Comparison of ENCODE assay signal across 16 cellular contexts in genomic region chr22:17951315-17951714, GRCh38.
DNase-seq lines count a peak whose midpoint lies in the region; TF ChIP-seq lines count a peak whose summit lies in the region.
"Had no signal": no experiment of that assay in that cellular context is flagged by ENCODE, and none has a peak within 500 bp of the region (broad histone marks: within the 10 kb centered on the region; RNA-seq: fewer than 3 reads in every experiment).

No MANE protein-coding gene starts in this region.

- peak; percentile 12 to 55 for TF ChIP-seq RAD21 in liver (IDR thresholded peaks at IDR 0.05)

- H3K9ac ChIP-seq in GM23248 (peak overlapping the region; percentile 47; the same call in 1 of the 2 replicates), endodermal cell (ENCODE audit: extremely low read depth, low read length, poor library complexity, severe bottlenecking) (no peak overlapping the region), liver (ENCODE audit: low read depth in 1 of 2, low read length in 2 of 2) (no peak overlapping the region), skeletal muscle tissue (ENCODE audit: low read depth in 1 of 3, low read length in 3 of 3) (peak overlapping the region in 2 of 3 donors; percentile 2 to 51)

- H3K27ac Mint-ChIP-seq in endodermal cell = peak overlapping the region; percentile 18
- H3K27ac Mint-ChIP-seq: activated CD8-positive, alpha-beta T cell treated with anti-CD3 and anti-CD28 coated beads, Interleukin-2, amount 10 ng/mL, durations not matched to agents 7 days and 5 days; CD8-positive, alpha-beta memory T cell; GM23338 had no signal

- peaks cover 25% of the 10 kb centered on the region for H3K4me1 ChIP-seq in GM23248 (ENCODE audit: insufficient read depth)
- H3K4me1 ChIP-seq in endodermal cell (ENCODE audit: control insufficient read depth, insufficient read depth, low read length) = peaks cover 2% of the 10 kb centered on the region
- H3K4me1 ChIP-seq in liver (ENCODE audit: control insufficient read depth in 4 of 4, insufficient read depth in 4 of 4, low read length in 3 of 4) = peaks cover 18 to 46% (median 29%) of the 10 kb centered on the region in 4 donors
- peaks cover 35 to 68% (median 50%) of the 10 kb centered on the region in 3 donors for H3K4me1 ChIP-seq in skeletal muscle tissue (ENCODE audit: control insufficient read depth in 3 of 3, insufficient read depth in 3 of 3, low read length in 3 of 3)

- H3K36me3 ChIP-seq in GM23248 (ENCODE audit: low read depth) (no peaks in the 10 kb centered on the region), endodermal cell (ENCODE audit: control insufficient read depth, insufficient read depth, low read length) (no peaks in the 10 kb centered on the region), liver (ENCODE audit: control insufficient read depth in 4 of 4, insufficient read depth in 3 of 4, low read depth in 1 of 4, low read length in 3 of 4) (no peaks in the 10 kb centered on the region), skeletal muscle tissue (ENCODE audit: control insufficient read depth in 3 of 3, insufficient read depth in 3 of 3, low read length in 3 of 3) (no peaks in the 10 kb centered on the region), H7 (replicated peaks; ENCODE audit: control insufficient read depth, insufficient read depth, low read length) (no peaks in the 10 kb centered on the region)

- no peak overlapping the region for H2AFZ ChIP-seq in GM23248
- H2AFZ ChIP-seq: GM23338 had no signal

- H3K4me3 ChIP-seq in GM23248 (no peak overlapping the region), endodermal cell (ENCODE audit: low read length) (no peak overlapping the region), liver (ENCODE audit: low read depth in 1 of 3, low read length in 3 of 3) (no peak overlapping the region), skeletal muscle tissue (ENCODE audit: low read length in 3 of 3) (peak overlapping the region in 2 of 3 donors; percentile 29 to 38), H7 (ENCODE audit: insufficient read depth, low read depth, low read length) (no peak overlapping the region)
- H3K4me3 ChIP-seq: GM23338 had no signal

- peaks cover 99% of the 10 kb centered on the region for H3K79me2 ChIP-seq in GM23248 (ENCODE audit: insufficient read depth)

- H3K9me3 ChIP-seq in GM23248 (ENCODE audit: low read depth) (no peaks in the 10 kb centered on the region), endodermal cell (ENCODE audit: control insufficient read depth, low read length) (no peaks in the 10 kb centered on the region), liver (ENCODE audit: control insufficient read depth in 4 of 4, low read length in 3 of 4) (no peaks in the 10 kb centered on the region), skeletal muscle tissue (ENCODE audit: control insufficient read depth in 3 of 3, low read length in 3 of 3) (no peaks in the 10 kb centered on the region)

- peaks cover 2% of the 10 kb centered on the region for H3K36me3 Mint-ChIP-seq in endodermal cell (ENCODE audit: low read depth)

- 61 to 68% methylated on average over 5 of the region's 5 CpGs for WGBS in GM23248 (ENCODE audit: low coverage in 1 of 2, low lambda C conversion rate in 2 of 2, missing lambda C conversion rate in 2 of 2), 2 experiments
- WGBS in endodermal cell (ENCODE audit: insufficient coverage in 1 of 2, insufficient read length in 1 of 2), 2 experiments = 94 to 98% methylated on average over 5 of the region's 5 CpGs
- 42% methylated on average over 5 of the region's 5 CpGs for WGBS in liver

- no peaks in the 10 kb centered on the region for H3K9me2 ChIP-seq in GM23248 (ENCODE audit: insufficient read depth)

- in situ Hi-C loops in GM23248 (cut with MboI) = no loop called here

- DNase-seq in GM23248 (no peak), endodermal cell (no peak), H7 (no peak), iPS-NIHi7 (ENCODE audit: extremely low spot score) (no peak), AG08395 (ENCODE audit: low spot score) (no peak), NCI-H128 (lab: John Stamatoyannopoulos, UW; ENCODE audit: unreplicated experiment) (no peak)
- DNase-seq: activated CD8-positive, alpha-beta T cell treated with anti-CD3 and anti-CD28 coated beads, Interleukin-2, amount 10 ng/mL, durations not matched to agents 7 days and 5 days; CD8-positive, alpha-beta memory T cell; NCI-H1694; retina; stimulated activated CD4-positive, alpha-beta T cell treated with anti-CD3 and anti-CD28 coated beads, Interleukin-2, amount 100 ng/mL, for 48 hours; stimulated activated CD8-positive, alpha-beta memory T cell treated with anti-CD3 and anti-CD28 coated beads, Interleukin-4, amount 100 ng/mL, for 48 hours; trophoblast cell had no signal

- H3K27me3 ChIP-seq in GM23248 (replicated peaks; ENCODE audit: insufficient read depth) = no peaks in the 10 kb centered on the region
- no peaks in the 10 kb centered on the region for H3K27me3 ChIP-seq in endodermal cell (ENCODE audit: control insufficient read depth, insufficient read depth, low read length, poor library complexity, severe bottlenecking)
- H3K27me3 ChIP-seq in liver (ENCODE audit: control insufficient read depth in 4 of 4, insufficient read depth in 4 of 4, low read length in 3 of 4) = no peaks in the 10 kb centered on the region
- no peaks in the 10 kb centered on the region for H3K27me3 ChIP-seq in skeletal muscle tissue (ENCODE audit: control insufficient read depth in 3 of 3, insufficient read depth in 3 of 3, low read length in 3 of 3)
- H3K27me3 ChIP-seq in H7 (ENCODE audit: control insufficient read depth, insufficient read depth, low read length) = no peaks in the 10 kb centered on the region

- H3K4me1 Mint-ChIP-seq in endodermal cell = peaks cover 19% of the 10 kb centered on the region

- H3K27ac ChIP-seq in GM23248 (peak overlapping the region; percentile 71), endodermal cell (ENCODE audit: low read depth, low read length) (no peak overlapping the region), liver (ENCODE audit: low read depth in 1 of 2, low read length in 2 of 2) (no peak overlapping the region), skeletal muscle tissue (ENCODE audit: low read depth, low read length) (peak overlapping the region; percentile 65)

- H3K9me3 Mint-ChIP-seq in endodermal cell = no peaks in the 10 kb centered on the region
- H3K9me3 Mint-ChIP-seq: GM23338 had no signal

- H3K27me3 Mint-ChIP-seq in endodermal cell (ENCODE audit: insufficient read depth) = no peaks in the 10 kb centered on the region
- H3K27me3 Mint-ChIP-seq: CD8-positive, alpha-beta memory T cell had no signal

- H3K4me3 Mint-ChIP-seq in endodermal cell = no peak overlapping the region
- H3K4me3 Mint-ChIP-seq: activated CD8-positive, alpha-beta T cell treated with anti-CD3 and anti-CD28 coated beads, Interleukin-2, amount 10 ng/mL, durations not matched to agents 7 days and 5 days; CD8-positive, alpha-beta memory T cell; GM23338 had no signal

- H3K4me2 ChIP-seq in GM23248 (ENCODE audit: unreplicated experiment) = no peak overlapping the region
- H3K4me2 ChIP-seq: GM23338 had no signal

- peaks cover 21% of the 10 kb centered on the region for H3F3A ChIP-seq in GM23248 (ENCODE audit: insufficient read depth)

- no peak for TF ChIP-seq CTCF in endodermal cell (conservative IDR thresholded peaks at IDR 0.05)
- no peak for TF ChIP-seq CTCF in liver (IDR thresholded peaks at IDR 0.05; ENCODE audit: low read depth, low read length, missing input control)

- H4K20me1 ChIP-seq in GM23248 (ENCODE audit: insufficient read depth) = peaks cover 10% of the 10 kb centered on the region

TF ChIP-seq in liver, 16 proteins besides CTCF, POLR2A, EP300 and RAD21 (continues in another document):
- TF ChIP-seq HNF4A (conservative IDR thresholded peaks at IDR 0.05) (peak; percentile 54 to 55), HNF4G (IDR thresholded peaks at IDR 0.05) (no peak), TAF1 (conservative IDR thresholded peaks at IDR 0.05) (no peak), EGR1 (IDR thresholded peaks at IDR 0.05; ENCODE audit: low read depth in 2 of 2) (peak in 1 of 2 donors; percentile 19), FOXA1 (IDR thresholded peaks at IDR 0.05) (no peak), ATF3 (IDR thresholded peaks at IDR 0.05) (no peak), ZBTB33 (IDR thresholded peaks at IDR 0.05) (no peak), GABPA (IDR thresholded peaks at IDR 0.05 in 1 of 2, conservative IDR thresholded peaks at IDR 0.05 in 1 of 2) (no peak)

Comparison
In these comparisons a context has a peak if more than half of its experiments do, and no peak if none do; other contexts are left out.
1. H3K27ac ChIP-seq: peak in GM23248 (single experiment) and skeletal muscle tissue (single experiment); none in endodermal cell (single experiment) and liver (0 of 2).
2. H3K4me3 ChIP-seq: peak in skeletal muscle tissue (2 of 3); none in GM23248 (single experiment), endodermal cell (single experiment), liver (0 of 3) and H7 (single experiment).
3. H3K9ac ChIP-seq: peak in GM23248 (single experiment) and skeletal muscle tissue (2 of 3); none in endodermal cell (single experiment) and liver (0 of 2).